In genomic region chr2:67616749-67617148, GRCh38 we compare ENCODE assay signal across 12 cellular contexts.
DNase-seq lines count a peak whose midpoint lies in the region; ATAC-seq and TF ChIP-seq lines count a peak whose summit lies in the region.
"Had no signal": no experiment of that assay in that cellular context is flagged by ENCODE, and none has a peak within 500 bp of the region (broad histone marks: within the 10 kb centered on the region; RNA-seq: fewer than 3 reads in every experiment).

No MANE protein-coding gene starts in this region.

- no peak for TF ChIP-seq CTCF in IMR-90 (conservative IDR thresholded peaks at IDR 0.05; ENCODE audit: low read depth, low read length)
- TF ChIP-seq CTCF in hepatocyte (IDR thresholded peaks at IDR 0.05; ENCODE audit: poor library complexity) = no peak
- no peak for TF ChIP-seq CTCF in tibial nerve (IDR thresholded peaks at IDR 0.05)

- H3K4me1 ChIP-seq in IMR-90 (ENCODE audit: control insufficient read depth, insufficient read depth, low read length) (peaks cover 7% of the 10 kb centered on the region), hepatocyte (ENCODE audit: insufficient read depth) (peaks cover 5% of the 10 kb centered on the region), tibial nerve (no peaks in the 10 kb centered on the region)
- H3K4me1 ChIP-seq in effector memory CD4-positive, alpha-beta T cell (ENCODE audit: control insufficient read depth, insufficient read depth, low read length, poor library complexity, severe bottlenecking) = no peaks in the 10 kb centered on the region
- H3K4me1 ChIP-seq: parathyroid adenoma had no signal

- no TSS peak for BruUV-seq in IMR-90 (replicated peaks; lab: Mats Ljungman, UMichigan)

- H3K14ac ChIP-seq in IMR-90 (replicated peaks; ENCODE audit: low read depth, low read length) = 0 out of 2 replicates have a peak overlapping the region, but pooled peaks have one; percentile 38

- peak overlapping the region; percentile 45 for H3K4ac ChIP-seq in IMR-90 (ENCODE audit: low read depth, low read length)

- no peaks in the 10 kb centered on the region for H3K9me1 ChIP-seq in IMR-90 (ENCODE audit: insufficient read depth, low read length)

- H3K36me3 ChIP-seq in IMR-90 (ENCODE audit: control insufficient read depth, insufficient read depth, low read length) = no peaks in the 10 kb centered on the region
- no peaks in the 10 kb centered on the region for H3K36me3 ChIP-seq in hepatocyte (replicated peaks; ENCODE audit: insufficient read depth, low read depth)
- no peaks in the 10 kb centered on the region for H3K36me3 ChIP-seq in effector memory CD4-positive, alpha-beta T cell (ENCODE audit: control insufficient read depth, insufficient read depth, low read length)
- no peaks in the 10 kb centered on the region for H3K36me3 ChIP-seq in tibial nerve
- H3K36me3 ChIP-seq: upper lobe of left lung had no signal

- H3K23ac ChIP-seq in IMR-90 (ENCODE audit: low read depth, low read length) = no peak overlapping the region; the same call in 1 of the 2 replicates

- intact Hi-C loops in IMR-90 (cut with micrococcal nuclease) = no loop called here

- no peak overlapping the region; the same call in 1 of the 2 replicates for H2BK120ac ChIP-seq in IMR-90 (ENCODE audit: low read depth, low read length)

- peak overlapping the region; percentile 59; the same call in 1 of the 2 replicates for H2BK20ac ChIP-seq in IMR-90 (ENCODE audit: low read depth, low read length)

- TF ChIP-seq EP300 in tibial nerve (IDR thresholded peaks at IDR 0.05) = no peak

- no peak overlapping the region for H2AK9ac ChIP-seq in IMR-90 (replicated peaks; ENCODE audit: low read depth, low read length, poor library complexity)

- POLR2A ChIA-PET in IMR-90 (lab: Charles Lee; ENCODE audit: unreplicated experiment) = no interaction called here

- ATAC-seq in GM21529 (IDR thresholded peaks at IDR 0.05; ENCODE audit: unreplicated experiment) (peak; percentile 95), IMR-90 (ENCODE audit: low read depth) (peak; percentile 87)
- ATAC-seq: WTC11 had no signal

- in situ Hi-C loops in IMR-90 (cut with MboI; ENCODE audit: low sequenced_read_pairs) = no loop called here

- H3K4me2 ChIP-seq in IMR-90 (ENCODE audit: low read depth, low read length) (peak overlapping the region; percentile 1; the same call in 1 of the 2 replicates), hepatocyte (no peak overlapping the region)

- H3K79me2 ChIP-seq in hepatocyte = no peaks in the 10 kb centered on the region
- H3K79me2 ChIP-seq: parathyroid adenoma had no signal

- DNase-seq in GM03348 (ENCODE audit: low spot score) (peak; percentile 23), IMR-90 (peak; percentile 96), hepatocyte (ENCODE audit: low spot score) (peak; percentile 15), tibial nerve (ENCODE audit: low spot score in 2 of 2) (no peak), NCI-H2227 (lab: John Stamatoyannopoulos, UW; ENCODE audit: unreplicated experiment) (no peak)
- DNase-seq in effector memory CD4-positive, alpha-beta T cell = no peak
- DNase-seq in activated CD4-positive, alpha-beta T cell treated with anti-CD3 and anti-CD28 coated beads for 4 hours = no peak
- DNase-seq: effector CD4-positive, alpha-beta T cell; upper lobe of left lung had no signal

- H2BK5ac ChIP-seq in IMR-90 (ENCODE audit: low read depth, low read length, poor library complexity, severe bottlenecking) = peak overlapping the region; percentile 48

- H3K56ac ChIP-seq in IMR-90 (ENCODE audit: extremely low read depth, insufficient read depth, low read length) = no peak overlapping the region

- H4K8ac ChIP-seq in IMR-90 (ENCODE audit: low read depth in 2 of 2, low read length in 2 of 2) = 0 out of 4 replicates have a peak overlapping the region, but pooled peaks of 1 of the 2 experiments have one; percentile 6

- dilution Hi-C loops in IMR-90 (cut with HindIII; ENCODE audit: low sequenced_read_pairs, unreplicated experiment) = no loop called here

- no peak for TF ChIP-seq POLR2A in IMR-90 (IDR thresholded peaks at IDR 0.05; ENCODE audit: low read depth, low read length)
- no peak for TF ChIP-seq POLR2A in tibial nerve (IDR thresholded peaks at IDR 0.05)

- whole genome bisulfite sequencing in IMR-90 (ENCODE audit: extremely low coverage in 2 of 2, insufficient read length in 1 of 2), 2 experiments = no CpG with 5 or more reads among the region's 1 CpG
- WGBS in hepatocyte (ENCODE audit: low lambda C conversion rate, missing lambda C conversion rate) = 79% methylated on average over 1 of the region's 1 CpG
- 39 to 57% methylated on average over 1 of the region's 1 CpG for WGBS in tibial nerve, 2 donors

- no peak overlapping the region; the same call in 1 of the 2 replicates for H3K18ac ChIP-seq in IMR-90 (ENCODE audit: low read depth, low read length)

- no peak overlapping the region for H2BK15ac ChIP-seq in IMR-90 (ENCODE audit: low read depth, low read length)

- H3K9me2 ChIP-seq in hepatocyte (replicated peaks; ENCODE audit: insufficient read depth) = no peaks in the 10 kb centered on the region

- H4K20me1 ChIP-seq in IMR-90 (ENCODE audit: insufficient read depth, low read length) (no peaks in the 10 kb centered on the region), hepatocyte (ENCODE audit: insufficient read depth, poor library complexity, severe bottlenecking) (no peaks in the 10 kb centered on the region)

- H3K27me3 ChIP-seq in IMR-90 (ENCODE audit: control insufficient read depth, insufficient read depth, low read length) (no peaks in the 10 kb centered on the region), hepatocyte (no peaks in the 10 kb centered on the region), tibial nerve (no peaks in the 10 kb centered on the region)
- H3K27me3 ChIP-seq in effector memory CD4-positive, alpha-beta T cell (replicated peaks; ENCODE audit: control insufficient read depth, insufficient read depth, low read length, poor library complexity, severe bottlenecking) = no peaks in the 10 kb centered on the region
- H3K27me3 ChIP-seq: upper lobe of left lung had no signal

- peak overlapping the region; percentile 73 for H2AFZ ChIP-seq in IMR-90 (replicated peaks; ENCODE audit: low read length, poor library complexity)
- H2AFZ ChIP-seq in hepatocyte = no peak overlapping the region
- H2AFZ ChIP-seq: parathyroid adenoma had no signal

- no peak overlapping the region for H3K4me3 ChIP-seq in IMR-90 (ENCODE audit: insufficient read depth, low read depth, low read length)
- no peak overlapping the region for H3K4me3 ChIP-seq in hepatocyte
- no peak overlapping the region for H3K4me3 ChIP-seq in effector memory CD4-positive, alpha-beta T cell (ENCODE audit: insufficient read depth, low read depth, low read length, poor library complexity, severe bottlenecking)
- H3K4me3 ChIP-seq in tibial nerve = no peak overlapping the region
- H3K4me3 ChIP-seq: upper lobe of left lung had no signal

- no peaks in the 10 kb centered on the region for H3K9me3 ChIP-seq in IMR-90 (ENCODE audit: control insufficient read depth, insufficient read depth, low read length)
- H3K9me3 ChIP-seq in hepatocyte (ENCODE audit: low read depth) = no peaks in the 10 kb centered on the region
- H3K9me3 ChIP-seq in effector memory CD4-positive, alpha-beta T cell (ENCODE audit: control insufficient read depth, low read length) = no peaks in the 10 kb centered on the region
- H3K9me3 ChIP-seq in tibial nerve = no peaks in the 10 kb centered on the region
- H3K9me3 ChIP-seq: upper lobe of left lung had no signal

- H2AK5ac ChIP-seq in IMR-90 (ENCODE audit: low read depth, low read length) = no peak overlapping the region

- H4K5ac ChIP-seq in IMR-90 (ENCODE audit: low read depth, low read length) = no peak overlapping the region

- TF ChIP-seq RAD21 in IMR-90 (IDR thresholded peaks at IDR 0.05; ENCODE audit: low read length) = no peak

- 0 out of 4 replicates have a peak, but pooled peaks cover 0 to 3% of the 10 kb centered on the region in 2 experiments for H3K79me1 ChIP-seq in IMR-90 (ENCODE audit: low read depth in 1 of 2, low read length in 2 of 2)

- H4K91ac ChIP-seq in IMR-90 (ENCODE audit: insufficient read depth, low read depth, low read length) = no peak overlapping the region

- CTCF ChIA-PET in IMR-90 (lab: Yijun Ruan, JAX) = no interaction called here

- peak overlapping the region; percentile 3; the same call in 1 of the 2 replicates for H3K27ac ChIP-seq in IMR-90 (ENCODE audit: insufficient read depth, low read length)
- peak overlapping the region; percentile 42 for H3K27ac ChIP-seq in hepatocyte
- no peak overlapping the region for H3K27ac ChIP-seq in effector memory CD4-positive, alpha-beta T cell (ENCODE audit: insufficient read depth, low read length, poor library complexity, severe bottlenecking)
- no peak overlapping the region for H3K27ac ChIP-seq in tibial nerve
- H3K27ac ChIP-seq: parathyroid adenoma, upper lobe of left lung had no signal

- H3K9ac ChIP-seq in IMR-90 (ENCODE audit: low read depth, low read length) = no peak overlapping the region
- H3K9ac ChIP-seq: parathyroid adenoma had no signal

TF ChIP-seq in IMR-90, 13 proteins besides CTCF, POLR2A, EP300 and RAD21:
- TF ChIP-seq FOS (IDR thresholded peaks at IDR 0.05; ENCODE audit: low read depth, low read length) (0 out of 2 replicates have a peak, but pooled peaks have one; percentile 15), CEBPB (IDR thresholded peaks at IDR 0.05; ENCODE audit: low read depth, low read length) (peak; percentile 31; the same call in 1 of the 2 replicates), RFX5 (IDR thresholded peaks at IDR 0.05; ENCODE audit: low read depth, low read length) (no peak), CHD1 (IDR thresholded peaks at IDR 0.05; ENCODE audit: low read depth, low read length) (no peak), SMC3 (IDR thresholded peaks at IDR 0.05; ENCODE audit: low read depth, low read length) (no peak), MAZ (IDR thresholded peaks at IDR 0.05; ENCODE audit: borderline replicate concordance, low read depth, low read length) (no peak)
- TF ChIP-seq, protein P1, sequence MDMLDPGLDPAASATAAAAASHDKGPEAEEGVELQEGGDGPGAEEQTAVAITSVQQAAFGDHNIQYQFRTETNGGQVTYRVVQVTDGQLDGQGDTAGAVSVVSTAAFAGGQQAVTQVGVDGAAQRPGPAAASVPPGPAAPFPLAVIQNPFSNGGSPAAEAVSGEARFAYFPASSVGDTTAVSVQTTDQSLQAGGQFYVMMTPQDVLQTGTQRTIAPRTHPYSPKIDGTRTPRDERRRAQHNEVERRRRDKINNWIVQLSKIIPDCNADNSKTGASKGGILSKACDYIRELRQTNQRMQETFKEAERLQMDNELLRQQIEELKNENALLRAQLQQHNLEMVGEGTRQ (IDR thresholded peaks at IDR 0.05; ENCODE audit: low read depth, low read length) = peak; percentile 39; the same call in 1 of the 2 replicates

Comparison
In these comparisons a context has a peak if more than half of its experiments do, and no peak if none do; other contexts are left out.
1. DNase-seq: peak in GM03348 (single experiment), IMR-90 (single experiment) and hepatocyte (single experiment); none in effector memory CD4-positive, alpha-beta T cell (0 of 3), tibial nerve (0 of 2), activated CD4-positive, alpha-beta T cell treated with anti-CD3 and anti-CD28 coated beads for 4 hours (0 of 2) and NCI-H2227 (single experiment).
2. H3K27ac ChIP-seq: peak in IMR-90 (single experiment) and hepatocyte (single experiment); none in effector memory CD4-positive, alpha-beta T cell (single experiment) and tibial nerve (0 of 4).